ENCODE assay signal across 26 cellular contexts in genomic region chr3:55678521-55679216, GRCh38.
"Had no signal": no experiment of that assay in that cellular context is flagged by ENCODE, and none has a peak within 500 bp of the region (broad histone marks: within the 10 kb centered on the region; RNA-seq: fewer than 3 reads in every experiment).

No MANE protein-coding gene starts in this region.

- DNase-seq: activated CD4-positive, alpha-beta T cell treated with anti-CD3 and anti-CD28 coated beads, Interleukin-2, amount 10 ng/mL, durations not matched to agents 7 days and 5 days; activated CD4-positive, alpha-beta T cell treated with anti-CD3 and anti-CD28 coated beads, Interleukin-2, amount 50 U/mL, for 48 hours; activated CD8-positive, alpha-beta T cell treated with anti-CD3 and anti-CD28 coated beads, Interleukin-2, amount 10 ng/mL, durations not matched to agents 7 days and 5 days; activated gamma-delta T cell treated with Interleukin-2 at 50 U/mL for 16 hours; activated naive CD4-positive, alpha-beta T cell treated with anti-CD3 and anti-CD28 coated beads, Interleukin-2, amount 10 ng/mL, durations not matched to agents 7 days and 5 days; activated naive CD8-positive, alpha-beta T cell treated with anti-CD3 and anti-CD28 coated beads for 36 hours; activated T-cell treated with anti-CD3 and anti-CD28 coated beads for 4 hours; activated T-cell treated with anti-CD3 and anti-CD28 coated beads, Interleukin-2, amount 50 U/mL, for 4 hours; caudate nucleus; NCI-H1105; NCI-H1436; NCI-H1694; NCI-H1930; NCI-H2081 treated with DMSO at 0.1 percent for 48 hours; NCI-H226; NCI-H446 treated with DMSO at 0.1 percent for 48 hours; NCI-H524; NCI-H69; RPMI8226; SHP77 treated with DMSO at 0.1 percent for 48 hours; SK-N-SH had no signal

- H3K36me3 ChIP-seq: SJSA1 had no signal

- H3K9me3 ChIP-seq: SJSA1, SK-N-SH had no signal

- H3K27me3 ChIP-seq: SJSA1 had no signal

- H3K9ac ChIP-seq: SK-N-SH had no signal

- H3K27ac ChIP-seq: SJSA1 had no signal

- H3K4me2 ChIP-seq: SK-N-SH had no signal

- H3K4me3 ChIP-seq: K562, SJSA1 had no signal

- H3K4me1 ChIP-seq: SJSA1 had no signal

- ATAC-seq: activated CD8-positive, alpha-beta T cell treated with anti-CD3 and anti-CD28 coated beads, Interleukin-2, amount 10 ng/mL, durations not matched to agents 7 days and 5 days; activated T-cell treated with anti-CD3 and anti-CD28 coated beads, Interleukin-2, amount 50 U/mL, for 4 hours; K562; Panc1 had no signal

- FAIRE-seq: bronchial epithelial cell, K562, TTC549 had no signal
